Comparison of ENCODE assay signal across 8 cellular contexts in the genomic region with DNA sequence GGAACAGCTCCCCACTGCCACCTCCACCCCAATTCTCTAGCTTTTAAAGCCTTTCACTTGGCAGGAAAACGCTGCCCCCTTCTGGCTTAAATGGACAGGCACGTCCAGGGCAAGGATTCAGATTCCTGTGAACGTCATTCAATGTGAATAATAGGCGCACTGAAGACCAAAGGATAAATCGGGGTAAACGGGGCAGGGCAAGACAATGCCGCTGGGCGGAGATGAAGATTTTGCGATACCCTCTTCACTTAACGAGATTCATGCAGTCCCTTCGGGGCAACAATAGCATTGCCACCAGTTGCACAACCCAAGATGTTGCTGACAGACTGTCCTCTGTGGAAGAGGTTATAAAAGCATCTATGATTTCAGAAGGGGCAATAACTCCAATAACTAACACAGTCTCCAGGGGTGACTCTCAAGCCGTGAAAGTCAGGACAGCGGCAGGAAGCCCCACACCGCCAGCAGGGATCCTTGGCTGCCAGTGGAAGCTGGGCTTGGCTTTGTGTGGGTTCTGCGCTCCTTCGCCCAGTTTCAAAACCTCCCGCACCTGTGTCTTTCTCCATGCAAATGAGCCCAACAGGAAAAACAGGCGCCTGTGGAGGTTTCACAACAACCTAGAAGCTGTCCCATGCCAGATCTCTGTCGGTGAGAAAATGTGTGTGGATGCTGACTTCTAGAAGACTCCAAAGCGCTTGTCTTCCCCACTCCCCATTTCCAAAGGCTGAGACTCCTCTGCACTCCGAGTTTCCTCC.
DNase-seq lines count a peak whose midpoint lies in the region; ATAC-seq, FAIRE-seq and TF ChIP-seq lines count a peak whose summit lies in the region.

No MANE protein-coding gene starts in this region.

- peaks cover 36% of the 10 kb centered on the region for H3K27me3 Mint-ChIP-seq in activated CD4-positive, alpha-beta T cell treated with anti-CD3 and anti-CD28 coated beads for 36 hours
- peaks cover 47% of the 10 kb centered on the region for H3K27me3 Mint-ChIP-seq in CD8-positive, alpha-beta T cell (ENCODE audit: low read depth)

- H3K4me1 Mint-ChIP-seq in activated CD4-positive, alpha-beta T cell treated with anti-CD3 and anti-CD28 coated beads for 36 hours: no peaks in the 10 kb centered on the region
- no peaks in the 10 kb centered on the region for H3K4me1 Mint-ChIP-seq in CD8-positive, alpha-beta T cell (ENCODE audit: low read depth)

- FAIRE-seq in GM12892 (lab: Jason Lieb, UNC): no peak

- no peaks in the 10 kb centered on the region for H3K36me3 ChIP-seq in MG63
- no peaks in the 10 kb centered on the region for H3K36me3 ChIP-seq in CD8-positive, alpha-beta T cell (ENCODE audit: insufficient read depth, low read length)

- peak; percentile 56 for DNase-seq in activated CD4-positive, alpha-beta T cell treated with anti-CD3 and anti-CD28 coated beads for 36 hours
- no peak for DNase-seq in activated CD4-positive, alpha-beta T cell treated with anti-CD3 and anti-CD28 coated beads for 1 hour
- DNase-seq in MG63 (peak; percentile 51), amniotic stem cell (lab: John Stamatoyannopoulos, UW) (peak; percentile 45), islet precursor cell (peak; percentile 79), GM12892 (ENCODE audit: insufficient read length) (no peak)
- DNase-seq in CD8-positive, alpha-beta T cell: no peak

- H3K4me3 ChIP-seq in MG63: no peak overlapping the region
- H3K4me3 ChIP-seq in CD8-positive, alpha-beta T cell (ENCODE audit: low read depth, low read length): no peak overlapping the region

- no peak overlapping the region for H3K27ac Mint-ChIP-seq in activated CD4-positive, alpha-beta T cell treated with anti-CD3 and anti-CD28 coated beads for 36 hours
- H3K27ac Mint-ChIP-seq in CD8-positive, alpha-beta T cell: no peak overlapping the region

- H3K27me3 ChIP-seq in MG63: peaks cover 4% of the 10 kb centered on the region
- H3K27me3 ChIP-seq in CD8-positive, alpha-beta T cell (ENCODE audit: insufficient read depth, low read length): no peaks in the 10 kb centered on the region

- no peaks in the 10 kb centered on the region for H3K36me3 Mint-ChIP-seq in activated CD4-positive, alpha-beta T cell treated with anti-CD3 and anti-CD28 coated beads for 36 hours (ENCODE audit: low read depth)
- H3K36me3 Mint-ChIP-seq in CD8-positive, alpha-beta T cell: no peaks in the 10 kb centered on the region

- ATAC-seq in activated CD4-positive, alpha-beta T cell treated with anti-CD3 and anti-CD28 coated beads for 36 hours: no peak
- no peak for ATAC-seq in GM18519 (IDR thresholded peaks at IDR 0.05; ENCODE audit: low FRiP score, unreplicated experiment)
- ATAC-seq in CD8-positive, alpha-beta T cell: no peak

- POLR2A ChIA-PET in activated CD4-positive, alpha-beta T cell treated with anti-CD3 and anti-CD28 coated beads for 36 hours (lab: Charles Lee): interaction anchor here (0.6 kb wide), 1 partner anchor 423 kb away, joined by 3 read pairs; no protein-coding TSS in a partner anchor
- POLR2A ChIA-PET in CD8-positive, alpha-beta T cell (lab: Charles Lee): no interaction called here

- TF ChIP-seq CTCF in CD8-positive, alpha-beta T cell (IDR thresholded peaks at IDR 0.05): no peak

- no peak for TF ChIP-seq POLR2A in GM12892 (IDR thresholded peaks at IDR 0.05; ENCODE audit: low read depth, low read length)

- H3K27ac ChIP-seq in CD8-positive, alpha-beta T cell (ENCODE audit: low read depth, low read length): no peak overlapping the region

- no peaks in the 10 kb centered on the region for H3K4me1 ChIP-seq in CD8-positive, alpha-beta T cell (ENCODE audit: insufficient read depth, low read length)

- no peaks in the 10 kb centered on the region for H3K9me3 ChIP-seq in MG63
- no peaks in the 10 kb centered on the region for H3K9me3 ChIP-seq in CD8-positive, alpha-beta T cell (ENCODE audit: low read length)

- intact Hi-C loops in activated CD4-positive, alpha-beta T cell treated with anti-CD3 and anti-CD28 coated beads for 36 hours (cut with DNase I, micrococcal nuclease): loop anchor here in 1 of 2 experiments (1.0 to 5.0 kb wide), 2 partner anchors 342 to 424 kb away; no protein-coding TSS in a partner anchor
- intact Hi-C loops in CD8-positive, alpha-beta T cell (cut with DNase I, micrococcal nuclease): loop anchor here in 1 of 2 experiments (5.0 kb wide), 1 partner anchor 422 kb away; no protein-coding TSS in a partner anchor

- no peak overlapping the region for H3K4me3 Mint-ChIP-seq in activated CD4-positive, alpha-beta T cell treated with anti-CD3 and anti-CD28 coated beads for 36 hours
- no peak overlapping the region for H3K4me3 Mint-ChIP-seq in CD8-positive, alpha-beta T cell

- CTCF ChIA-PET in activated CD4-positive, alpha-beta T cell treated with anti-CD3 and anti-CD28 coated beads for 36 hours (lab: Charles Lee): interaction anchor here (0.8 kb wide), 1 partner anchor 29 kb away, joined by 3 read pairs; no protein-coding TSS in a partner anchor
- CTCF ChIA-PET in CD8-positive, alpha-beta T cell (lab: Charles Lee): interaction anchor here (1.0 kb wide), 1 partner anchor 424 kb away, joined by 3 read pairs; no protein-coding TSS in a partner anchor

- H3K9me3 Mint-ChIP-seq in activated CD4-positive, alpha-beta T cell treated with anti-CD3 and anti-CD28 coated beads for 36 hours (ENCODE audit: low read depth): no peaks in the 10 kb centered on the region
- no peaks in the 10 kb centered on the region for H3K9me3 Mint-ChIP-seq in CD8-positive, alpha-beta T cell

Comparison
In these comparisons a context has a peak if more than half of its experiments do, and no peak if none do; other contexts are left out.
1. DNase-seq: peak in activated CD4-positive, alpha-beta T cell treated with anti-CD3 and anti-CD28 coated beads for 36 hours (single experiment), MG63 (single experiment), amniotic stem cell (single experiment) and islet precursor cell (single experiment); none in activated CD4-positive, alpha-beta T cell treated with anti-CD3 and anti-CD28 coated beads for 1 hour (single experiment), CD8-positive, alpha-beta T cell (0 of 7) and GM12892 (single experiment).